Comparison of ENCODE assay signal across 29 cellular contexts in the genomic region with DNA sequence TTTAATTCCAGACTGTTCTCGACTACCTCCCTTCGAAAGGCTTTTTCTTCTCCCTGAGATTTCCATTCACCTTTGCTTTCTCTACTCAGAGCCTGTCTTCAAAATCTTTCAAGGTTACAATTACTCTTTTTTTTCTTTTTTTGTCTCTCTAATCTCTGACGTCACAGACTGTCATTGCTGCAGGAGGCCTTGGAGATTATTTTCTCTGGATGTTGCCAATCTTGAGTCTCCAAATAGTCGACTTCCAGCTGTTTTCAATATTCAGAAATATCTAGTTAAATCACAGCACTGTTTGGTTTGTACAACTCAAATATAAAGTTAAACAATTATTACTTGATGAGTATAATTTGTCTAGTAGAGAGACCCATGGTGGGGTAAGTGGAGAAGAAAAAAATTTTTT.
"Had no signal": no experiment of that assay in that cellular context is flagged by ENCODE, and none has a peak within 500 bp of the region (broad histone marks: within the 10 kb centered on the region; RNA-seq: fewer than 3 reads in every experiment).

No MANE protein-coding gene starts in this region.

- H3K4me3 ChIP-seq: breast epithelium, esophagus squamous epithelium, left ventricle myocardium inferior, lung, mucosa of descending colon, skin epidermis, stomach, tibial artery, upper lobe of right lung had no signal

- H3K27ac Mint-ChIP-seq: activated CD4-positive, alpha-beta memory T cell treated with anti-CD3 and anti-CD28 coated beads, Interleukin-2, amount 10 ng/mL, durations not matched to agents 7 days and 5 days; activated CD4-positive, alpha-beta T cell treated with anti-CD3 and anti-CD28 coated beads, Interleukin-2, amount 10 ng/mL, durations not matched to agents 24 days and 14 days; activated naive CD4-positive, alpha-beta T cell treated with anti-CD3 and anti-CD28 coated beads, Interleukin-2, amount 10 ng/mL, durations not matched to agents 7 days and 5 days; activated naive CD8-positive, alpha-beta T cell treated with anti-CD3 and anti-CD28 coated beads, Interleukin-2, amount 10 ng/mL, durations not matched to agents 7 days and 5 days; activated T-cell treated with anti-CD3 and anti-CD28 coated beads, Interleukin-2, amount 50 U/mL, for 24 hours; dendritic cell treated with granulocyte-macrophage colony-stimulating factor and Interleukin-4, amounts not matched to agents 40 ng/mL and 50 ng/mL, for 4 days; endodermal cell; progenitor cell of endocrine pancreas; stimulated activated effector memory CD8-positive, alpha-beta T cell treated with anti-CD3 and anti-CD28 coated beads, Interleukin-12 subunit alpha, Interleukin-12 subunit beta, amount 100 ng/mL, for 72 hours had no signal

- ATAC-seq: mucosa of descending colon; sciatic nerve; stimulated activated effector memory CD8-positive, alpha-beta T cell treated with anti-CD3 and anti-CD28 coated beads, Interleukin-12 subunit alpha, Interleukin-12 subunit beta, amount 100 ng/mL, for 72 hours; upper lobe of right lung had no signal

- H3K27me3 Mint-ChIP-seq: activated CD4-positive, alpha-beta memory T cell treated with anti-CD3 and anti-CD28 coated beads, Interleukin-2, amount 10 ng/mL, durations not matched to agents 7 days and 5 days; activated CD4-positive, alpha-beta T cell treated with anti-CD3 and anti-CD28 coated beads, Interleukin-2, amount 10 ng/mL, durations not matched to agents 24 days and 14 days had no signal

- H3K27me3 ChIP-seq: breast epithelium, esophagus squamous epithelium, stomach, tibial artery, upper lobe of right lung had no signal

- H3K9me3 ChIP-seq: breast epithelium, esophagus squamous epithelium, left ventricle myocardium inferior, mucosa of descending colon, stomach, tibial artery, upper lobe of right lung had no signal

- H3K27ac ChIP-seq: breast epithelium, esophagus squamous epithelium, skin epidermis, stomach, tibial artery, upper lobe of right lung had no signal

- DNase-seq: activated CD4-positive, alpha-beta memory T cell treated with anti-CD3 and anti-CD28 coated beads, Interleukin-2, amount 10 ng/mL, durations not matched to agents 7 days and 5 days; activated CD4-positive, alpha-beta T cell treated with anti-CD3 and anti-CD28 coated beads, Interleukin-2, amount 10 ng/mL, durations not matched to agents 24 days and 14 days; activated CD4-positive, CD25-positive, alpha-beta regulatory T cell treated with anti-CD3 and anti-CD28 coated beads, Interleukin-2, amount 50 U/mL, for 72 hours; activated CD8-positive, alpha-beta memory T cell treated with anti-CD3 and anti-CD28 coated beads, Interleukin-2, amount 50 U/mL, for 48 hours; activated gamma-delta T cell; activated naive CD4-positive, alpha-beta T cell treated with anti-CD3 and anti-CD28 coated beads, Interleukin-2, amount 10 ng/mL, durations not matched to agents 7 days and 5 days; activated naive CD8-positive, alpha-beta T cell treated with anti-CD3 and anti-CD28 coated beads, Interleukin-2, amount 10 ng/mL, durations not matched to agents 7 days and 5 days; activated T-cell treated with anti-CD3 and anti-CD28 coated beads, Interleukin-2, amount 50 U/mL, for 24 hours; amniotic stem cell; central memory CD4-positive, alpha-beta T cell; endodermal cell; esophagus squamous epithelium; islet precursor cell; left ventricle myocardium inferior; mucosa of descending colon; stimulated activated CD4-positive, alpha-beta T cell treated with anti-CD3 and anti-CD28 coated beads, Interleukin-12 subunit alpha, Interleukin-12 subunit beta, amount 100 ng/mL, for 4 hours; stimulated activated CD4-positive, alpha-beta T cell treated with anti-CD3 and anti-CD28 coated beads, Interleukin-4, amount 100 ng/mL, for 24 hours; stomach; T-helper 2 cell; tibial artery; upper lobe of right lung had no signal

- H3K36me3 Mint-ChIP-seq: activated naive CD4-positive, alpha-beta T cell treated with anti-CD3 and anti-CD28 coated beads, Interleukin-2, amount 10 ng/mL, durations not matched to agents 7 days and 5 days; activated naive CD8-positive, alpha-beta T cell treated with anti-CD3 and anti-CD28 coated beads, Interleukin-2, amount 10 ng/mL, durations not matched to agents 7 days and 5 days; stimulated activated effector memory CD8-positive, alpha-beta T cell treated with anti-CD3 and anti-CD28 coated beads, Interleukin-12 subunit alpha, Interleukin-12 subunit beta, amount 100 ng/mL, for 72 hours had no signal

- H3K4me3 Mint-ChIP-seq: activated CD4-positive, alpha-beta memory T cell treated with anti-CD3 and anti-CD28 coated beads, Interleukin-2, amount 10 ng/mL, durations not matched to agents 7 days and 5 days; activated CD4-positive, alpha-beta T cell treated with anti-CD3 and anti-CD28 coated beads, Interleukin-2, amount 10 ng/mL, durations not matched to agents 24 days and 14 days; activated naive CD4-positive, alpha-beta T cell treated with anti-CD3 and anti-CD28 coated beads, Interleukin-2, amount 10 ng/mL, durations not matched to agents 7 days and 5 days; activated naive CD8-positive, alpha-beta T cell treated with anti-CD3 and anti-CD28 coated beads, Interleukin-2, amount 10 ng/mL, durations not matched to agents 7 days and 5 days; activated T-cell treated with anti-CD3 and anti-CD28 coated beads, Interleukin-2, amount 50 U/mL, for 24 hours; dendritic cell treated with granulocyte-macrophage colony-stimulating factor and Interleukin-4, amounts not matched to agents 40 ng/mL and 50 ng/mL, for 4 days; endodermal cell; nephron; stimulated activated effector memory CD8-positive, alpha-beta T cell treated with anti-CD3 and anti-CD28 coated beads, Interleukin-12 subunit alpha, Interleukin-12 subunit beta, amount 100 ng/mL, for 72 hours had no signal

- H3K4me1 Mint-ChIP-seq: activated CD4-positive, alpha-beta memory T cell treated with anti-CD3 and anti-CD28 coated beads, Interleukin-2, amount 10 ng/mL, durations not matched to agents 7 days and 5 days; activated CD4-positive, alpha-beta T cell treated with anti-CD3 and anti-CD28 coated beads, Interleukin-2, amount 10 ng/mL, durations not matched to agents 24 days and 14 days; activated naive CD4-positive, alpha-beta T cell treated with anti-CD3 and anti-CD28 coated beads, Interleukin-2, amount 10 ng/mL, durations not matched to agents 7 days and 5 days; activated naive CD8-positive, alpha-beta T cell treated with anti-CD3 and anti-CD28 coated beads, Interleukin-2, amount 10 ng/mL, durations not matched to agents 7 days and 5 days; stimulated activated effector memory CD8-positive, alpha-beta T cell treated with anti-CD3 and anti-CD28 coated beads, Interleukin-12 subunit alpha, Interleukin-12 subunit beta, amount 100 ng/mL, for 72 hours had no signal

- H3K36me3 ChIP-seq: breast epithelium, esophagus squamous epithelium, left ventricle myocardium inferior, stomach, tibial artery, upper lobe of right lung had no signal

- H3K9me3 Mint-ChIP-seq: activated CD4-positive, alpha-beta T cell treated with anti-CD3 and anti-CD28 coated beads, Interleukin-2, amount 10 ng/mL, durations not matched to agents 24 days and 14 days; activated naive CD8-positive, alpha-beta T cell treated with anti-CD3 and anti-CD28 coated beads, Interleukin-2, amount 10 ng/mL, durations not matched to agents 7 days and 5 days; activated T-cell treated with anti-CD3 and anti-CD28 coated beads, Interleukin-2, amount 50 U/mL, for 24 hours; dendritic cell treated with granulocyte-macrophage colony-stimulating factor and Interleukin-4, amounts not matched to agents 40 ng/mL and 50 ng/mL, for 4 days; endodermal cell; nephron had no signal
